Comparison of ENCODE assay signal across 8 cellular contexts in genomic region chr12:53995311-53996187, GRCh38. TPM values are rescaled to one million over a fixed set of nuclear protein-coding genes. Genes with fewer than 3 reads are reported as not detected.
DNase-seq lines count a peak whose midpoint lies in the region; ATAC-seq and TF ChIP-seq lines count a peak whose summit lies in the region.

No MANE protein-coding gene starts in this region.

- H3K36me3 ChIP-seq in CD8-positive, alpha-beta T cell (ENCODE audit: insufficient read depth, low read length), result no peaks in the 10 kb centered on the region
- H3K36me3 ChIP-seq in KMS-11 (ENCODE audit: insufficient read depth) (no peaks in the 10 kb centered on the region), kidney epithelial cell (ENCODE audit: control insufficient read depth, insufficient read depth, low read length) (no peaks in the 10 kb centered on the region), subcutaneous abdominal adipose tissue (ENCODE audit: control insufficient read depth in 5 of 5, insufficient read depth in 5 of 5, low read length in 5 of 5) (no peaks in the 10 kb centered on the region)

- no peaks in the 10 kb centered on the region for H3K36me3 Mint-ChIP-seq in CD8-positive, alpha-beta T cell
- H3K36me3 Mint-ChIP-seq in activated naive CD4-positive, alpha-beta T cell treated with anti-CD3 and anti-CD28 coated beads, Interleukin-2, amount 50 U/mL, for 72 hours, result peaks cover 0 to 18% of the 10 kb centered on the region in 2 donors

- no peaks in the 10 kb centered on the region for H3K79me2 ChIP-seq in KMS-11 (ENCODE audit: insufficient read depth, low read depth)

- H3K9ac ChIP-seq in KMS-11 (peak overlapping the region; percentile 44), subcutaneous abdominal adipose tissue (ENCODE audit: low read length in 5 of 5) (peak overlapping the region; percentile 73 to 93 (median 81))

- no peaks in the 10 kb centered on the region for H4K20me1 ChIP-seq in KMS-11 (ENCODE audit: insufficient read depth)

- peak overlapping the region; percentile 80 for H3K4me3 Mint-ChIP-seq in CD8-positive, alpha-beta T cell

- POLR2A ChIA-PET in CD8-positive, alpha-beta T cell (lab: Charles Lee), result no interaction called here

- CTCF ChIA-PET in CD8-positive, alpha-beta T cell (lab: Charles Lee), result interaction anchor here (0.8 to 17.0 kb wide), 5 partner anchors 8 to 214 kb away, joined by 3 to 372 read pairs (median 3); partner anchors contain the start of gene SMUG1

- no peaks in the 10 kb centered on the region for H3K9me3 ChIP-seq in CD8-positive, alpha-beta T cell (ENCODE audit: low read length)
- H3K9me3 ChIP-seq in subcutaneous abdominal adipose tissue (ENCODE audit: control insufficient read depth in 5 of 5, low read length in 5 of 5), result no peaks in the 10 kb centered on the region

- peak overlapping the region; percentile 98 for H3K4me2 ChIP-seq in KMS-11

- no peak for TF ChIP-seq CTCF in CD8-positive, alpha-beta T cell (IDR thresholded peaks at IDR 0.05)
- no peak; the same call in 1 of the 2 replicates for TF ChIP-seq CTCF in KMS-11 (conservative IDR thresholded peaks at IDR 0.05; ENCODE audit: low read depth, low read length)
- no peak for TF ChIP-seq CTCF in kidney epithelial cell (IDR thresholded peaks at IDR 0.05; ENCODE audit: insufficient read depth, low read length, poor library complexity, severe bottlenecking)

- peaks cover 38% of the 10 kb centered on the region for H3K4me1 Mint-ChIP-seq in CD8-positive, alpha-beta T cell (ENCODE audit: low read depth)

- peak; percentile 41 for ATAC-seq in CD8-positive, alpha-beta T cell
- ATAC-seq in activated naive CD4-positive, alpha-beta T cell treated with anti-CD3 and anti-CD28 coated beads, Interleukin-2, amount 50 U/mL, for 72 hours, result peak; percentile 41 to 53
- ATAC-seq in GM21723 (IDR thresholded peaks at IDR 0.05; ENCODE audit: unreplicated experiment), result no peak
- ATAC-seq in GM21381 (IDR thresholded peaks at IDR 0.05; ENCODE audit: unreplicated experiment), result no peak

- peak overlapping the region; percentile 97 for H2AFZ ChIP-seq in KMS-11 (ENCODE audit: low read depth)

- intact Hi-C loops in CD8-positive, alpha-beta T cell (cut with DNase I, micrococcal nuclease), result loop anchor here in 1 of 2 experiments (5.0 kb wide), 1 partner anchor 33 kb away; no protein-coding TSS in a partner anchor

- peak overlapping the region; percentile 56 for H3K4me3 ChIP-seq in CD8-positive, alpha-beta T cell (ENCODE audit: low read depth, low read length)
- H3K4me3 ChIP-seq in KMS-11 (IDR thresholded peaks at IDR 0.05; ENCODE audit: insufficient read depth, low read depth, low read length) (peak overlapping the region; percentile 27), kidney epithelial cell (ENCODE audit: low read depth, low read length) (peak overlapping the region; percentile 52), subcutaneous abdominal adipose tissue (ENCODE audit: low read depth in 1 of 5, low read length in 5 of 5) (peak overlapping the region; percentile 71 to 78 (median 78))

- H3K27me3 Mint-ChIP-seq in CD8-positive, alpha-beta T cell (ENCODE audit: low read depth), result peaks cover 86% of the 10 kb centered on the region

- H3K9me3 Mint-ChIP-seq in CD8-positive, alpha-beta T cell, result no peaks in the 10 kb centered on the region
- no peaks in the 10 kb centered on the region for H3K9me3 Mint-ChIP-seq in activated naive CD4-positive, alpha-beta T cell treated with anti-CD3 and anti-CD28 coated beads, Interleukin-2, amount 50 U/mL, for 72 hours

- peaks cover 48% of the 10 kb centered on the region for H3K4me1 ChIP-seq in CD8-positive, alpha-beta T cell (ENCODE audit: insufficient read depth, low read length)
- H3K4me1 ChIP-seq in KMS-11 (ENCODE audit: low read depth, poor library complexity, severe bottlenecking) (peaks cover 35% of the 10 kb centered on the region), subcutaneous abdominal adipose tissue (ENCODE audit: control insufficient read depth in 5 of 5, insufficient read depth in 5 of 5, low read length in 5 of 5) (peaks cover 0 to 91% (median 84%) of the 10 kb centered on the region in 5 donors)

- H3K27ac Mint-ChIP-seq in CD8-positive, alpha-beta T cell, result no peak overlapping the region
- H3K27ac Mint-ChIP-seq in activated naive CD4-positive, alpha-beta T cell treated with anti-CD3 and anti-CD28 coated beads, Interleukin-2, amount 50 U/mL, for 72 hours, result no peak overlapping the region

- DNase-seq in CD8-positive, alpha-beta T cell, result no peak
- no peak for DNase-seq in activated naive CD4-positive, alpha-beta T cell treated with anti-CD3 and anti-CD28 coated beads, Interleukin-2, amount 50 U/mL, for 72 hours (ENCODE audit: low spot score in 2 of 2)
- DNase-seq in kidney epithelial cell (ENCODE audit: low read depth), result no peak
- DNase-seq in stimulated activated CD4-positive, alpha-beta T cell treated with anti-CD3 and anti-CD28 coated beads, Interleukin-4, amount 100 ng/mL, for 4 hours, result no peak

- H3K27ac ChIP-seq in CD8-positive, alpha-beta T cell (ENCODE audit: low read depth, low read length), result no peak overlapping the region
- H3K27ac ChIP-seq in KMS-11 (no peak overlapping the region), subcutaneous abdominal adipose tissue (ENCODE audit: low read depth, low read length) (peak overlapping the region; percentile 98)

- H3K27me3 ChIP-seq in CD8-positive, alpha-beta T cell (ENCODE audit: insufficient read depth, low read length), result peaks cover 93% of the 10 kb centered on the region
- H3K27me3 ChIP-seq in KMS-11 (ENCODE audit: insufficient read depth, low read depth) (peaks cover 100% of the 10 kb centered on the region), kidney epithelial cell (ENCODE audit: control insufficient read depth, insufficient read depth, low read length) (peaks cover 56% of the 10 kb centered on the region), subcutaneous abdominal adipose tissue (ENCODE audit: control insufficient read depth in 5 of 5, insufficient read depth in 4 of 5, low read length in 5 of 5) (peaks cover 0 to 63% (median 38%) of the 10 kb centered on the region in 5 donors)

RNA-seq across cellular contexts. Expression of gene HOXC9, which starts 4.4 kb away (rescaled TPM):
- not detected for total RNA-seq in CD8-positive, alpha-beta T cell
- total RNA-seq in activated naive CD4-positive, alpha-beta T cell treated with anti-CD3 and anti-CD28 coated beads, Interleukin-2, amount 50 U/mL, for 72 hours, result not detected
- total RNA-seq in kidney epithelial cell, result 12.3 and 15.5 TPM in 2 replicates

RNA-seq across cellular contexts. Expression of gene HOXC10, which starts 10.6 kb away (rescaled TPM):
- not detected for total RNA-seq in CD8-positive, alpha-beta T cell
- total RNA-seq in activated naive CD4-positive, alpha-beta T cell treated with anti-CD3 and anti-CD28 coated beads, Interleukin-2, amount 50 U/mL, for 72 hours, result not detected
- total RNA-seq in kidney epithelial cell, result 5.9 and 9.2 TPM in 2 replicates

RNA-seq across cellular contexts. Expression of gene HOXC8, which starts 13.2 kb away (rescaled TPM):
- total RNA-seq in CD8-positive, alpha-beta T cell, result not detected
- not detected for total RNA-seq in activated naive CD4-positive, alpha-beta T cell treated with anti-CD3 and anti-CD28 coated beads, Interleukin-2, amount 50 U/mL, for 72 hours
- total RNA-seq in kidney epithelial cell, result 0.41 and 0.67 TPM in 2 replicates

RNA-seq across cellular contexts. Expression of gene HOTAIR, which starts 20.8 kb away (rescaled TPM):
- total RNA-seq in CD8-positive, alpha-beta T cell, result not detected
- not detected for total RNA-seq in activated naive CD4-positive, alpha-beta T cell treated with anti-CD3 and anti-CD28 coated beads, Interleukin-2, amount 50 U/mL, for 72 hours
- 0.46 and 0.55 TPM in 2 replicates for total RNA-seq in kidney epithelial cell

RNA-seq across cellular contexts. Expression of gene HOXC11, which starts 22.6 kb away (rescaled TPM):
- total RNA-seq in CD8-positive, alpha-beta T cell, result not detected
- not detected for total RNA-seq in activated naive CD4-positive, alpha-beta T cell treated with anti-CD3 and anti-CD28 coated beads, Interleukin-2, amount 50 U/mL, for 72 hours
- total RNA-seq in kidney epithelial cell, result 0.58 and 0.96 TPM in 2 replicates

Comparison
In these comparisons a context has a peak if more than half of its experiments do, and no peak if none do; other contexts are left out.
1. ATAC-seq: peak in CD8-positive, alpha-beta T cell (single experiment) and activated naive CD4-positive, alpha-beta T cell treated with anti-CD3 and anti-CD28 coated beads, Interleukin-2, amount 50 U/mL, for 72 hours (2 of 2); none in GM21723 (single experiment) and GM21381 (single experiment).
2. H3K4me3 ChIP-seq: peak in every context shown above with its lines; median percentile 78 in subcutaneous abdominal adipose tissue; 56 in CD8-positive, alpha-beta T cell; 52 in kidney epithelial cell; 27 in KMS-11.
3. RNA of gene HOXC9, which starts 4.4 kb away (total RNA-seq): 12.3 to 15.5 TPM in kidney epithelial cell; not detected in activated naive CD4-positive, alpha-beta T cell treated with anti-CD3 and anti-CD28 coated beads, Interleukin-2, amount 50 U/mL, for 72 hours and not detected in CD8-positive, alpha-beta T cell; every median in the first group is over 10 times any median in the second.